In the genomic region with DNA sequence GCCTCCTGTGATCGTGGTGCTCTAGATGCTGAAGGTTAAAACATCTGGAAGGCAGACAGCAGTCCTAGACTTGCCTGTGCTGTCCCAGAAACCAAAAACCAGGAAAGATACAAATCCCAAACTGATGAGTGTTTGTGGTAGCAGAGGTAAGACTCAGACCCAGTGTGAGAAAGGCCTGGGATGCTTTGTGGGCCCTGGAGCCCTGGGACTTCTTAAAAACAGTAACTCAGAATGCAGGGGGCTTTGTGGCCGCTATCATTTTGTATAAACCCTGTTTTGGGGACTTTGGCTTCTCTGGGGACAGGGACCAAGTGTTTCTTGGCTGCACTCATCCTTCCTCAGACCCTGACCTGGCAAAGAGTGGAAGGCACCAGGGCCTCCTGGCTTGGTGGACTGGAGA, we compare ENCODE assay signal across 15 cellular contexts.
DNase-seq lines count a peak whose midpoint lies in the region; TF ChIP-seq lines count a peak whose summit lies in the region.
"Had no signal": no experiment of that assay in that cellular context is flagged by ENCODE, and none has a peak within 500 bp of the region (broad histone marks: within the 10 kb centered on the region; RNA-seq: fewer than 3 reads in every experiment).

No MANE protein-coding gene starts in this region.

- no peaks in the 10 kb centered on the region for H3K9me3 ChIP-seq in neural progenitor cell (ENCODE audit: low read depth)
- H3K9me3 ChIP-seq: BE2C, Caco-2 had no signal

- H3K27ac Mint-ChIP-seq in chondrocyte (ENCODE audit: unreplicated experiment) (peak overlapping the region; percentile 3), neural progenitor cell (peak overlapping the region; percentile 50)
- H3K27ac Mint-ChIP-seq: CD4-positive, alpha-beta T cell had no signal

- no peak overlapping the region for H3K27ac ChIP-seq in neural progenitor cell
- H3K27ac ChIP-seq: GM23248, HL-60 had no signal

- peak; percentile 25 for DNase-seq in activated effector memory CD4-positive, alpha-beta T cell treated with anti-CD3 and anti-CD28 coated beads, Interleukin-2, amount 50 U/mL, for 16 hours
- no peak for DNase-seq in activated effector memory CD4-positive, alpha-beta T cell treated with Interleukin-2 at 50 U/mL for 16 hours
- DNase-seq in chondrocyte (ENCODE audit: low spot score): no peak
- DNase-seq in neural progenitor cell (ENCODE audit: low spot score): no peak
- no peak for DNase-seq in hippocampal formation (lab: John Stamatoyannopoulos, UW)
- no peak for DNase-seq in activated naive CD4-positive, alpha-beta T cell treated with anti-CD3 and anti-CD28 coated beads, Interleukin-2, amount 50 U/mL, for 16 hours
- no peak for DNase-seq in cerebellum (ENCODE audit: low spot score)
- DNase-seq: ACHN, BE2C, C1 segment of cervical spinal cord, GM23248, HCEC 1CT had no signal

- H3K4me1 ChIP-seq in neural progenitor cell: peaks cover 4% of the 10 kb centered on the region
- H3K4me1 ChIP-seq: BE2C, Caco-2 had no signal

- H3K27me3 Mint-ChIP-seq in chondrocyte (ENCODE audit: low read depth) (no peaks in the 10 kb centered on the region), neural progenitor cell (ENCODE audit: insufficient read depth, low read depth) (peaks cover 6% of the 10 kb centered on the region)

- H3K9me3 Mint-ChIP-seq in chondrocyte (ENCODE audit: low read depth) (no peaks in the 10 kb centered on the region), neural progenitor cell (no peaks in the 10 kb centered on the region)
- H3K9me3 Mint-ChIP-seq: CD4-positive, alpha-beta T cell had no signal

- H2AFZ ChIP-seq in neural progenitor cell (replicated peaks): no peak overlapping the region
- H2AFZ ChIP-seq: GM23248 had no signal

- no peak overlapping the region for H3K4me2 ChIP-seq in neural progenitor cell

- no peak overlapping the region for H3K4me3 Mint-ChIP-seq in chondrocyte (ENCODE audit: unreplicated experiment)
- no peak overlapping the region for H3K4me3 Mint-ChIP-seq in neural progenitor cell
- H3K4me3 Mint-ChIP-seq: CD4-positive, alpha-beta T cell had no signal

- TF ChIP-seq CTCF in chondrocyte (IDR thresholded peaks at IDR 0.05) (no peak), neural progenitor cell (IDR thresholded peaks at IDR 0.05) (no peak)

- no peaks in the 10 kb centered on the region for H4K20me1 ChIP-seq in neural progenitor cell (ENCODE audit: low read depth)

- H3K4me1 Mint-ChIP-seq in chondrocyte (ENCODE audit: low read depth): peaks cover 22% of the 10 kb centered on the region
- peaks cover 17% of the 10 kb centered on the region for H3K4me1 Mint-ChIP-seq in neural progenitor cell

- H3K79me2 ChIP-seq in neural progenitor cell (ENCODE audit: low read depth): no peaks in the 10 kb centered on the region

- no peaks in the 10 kb centered on the region for H3K36me3 ChIP-seq in neural progenitor cell
- H3K36me3 ChIP-seq: BE2C had no signal

- H3K36me3 Mint-ChIP-seq in chondrocyte (ENCODE audit: low read depth) (peaks cover 1% of the 10 kb centered on the region), neural progenitor cell (no peaks in the 10 kb centered on the region)

- no peaks in the 10 kb centered on the region for H3F3A ChIP-seq in neural progenitor cell (ENCODE audit: low read depth)

- H3K4me3 ChIP-seq in neural progenitor cell: no peak overlapping the region
- H3K4me3 ChIP-seq: GM23248 had no signal

- H3K9ac ChIP-seq in neural progenitor cell: no peak overlapping the region
- H3K9ac ChIP-seq: GM23248 had no signal

- no peaks in the 10 kb centered on the region for H3K27me3 ChIP-seq in neural progenitor cell
- H3K27me3 ChIP-seq: BE2C had no signal
